1 cellular context compared by ENCODE assay signal in genomic region chr18:24850532-24850931, GRCh38.
TF ChIP-seq lines count a peak whose summit lies in the region.

No MANE protein-coding gene starts in this region.

TF ChIP-seq in GM23338, 12 proteins besides CTCF, POLR2A, EP300 and RAD21 (continued from another document):
- no peak for TF ChIP-seq ZNF462 (CRISPR knock-in tag; IDR thresholded peaks at IDR 0.05)
- no peak for TF ChIP-seq NANOG (IDR thresholded peaks at IDR 0.05; ENCODE audit: borderline replicate concordance)
- no peak for TF ChIP-seq EZH2phosphoT487 (IDR thresholded peaks at IDR 0.05; ENCODE audit: unreplicated experiment)
- no peak for TF ChIP-seq STAT1 (IDR thresholded peaks at IDR 0.05; ENCODE audit: unreplicated experiment)
- TF ChIP-seq ZNF331 (CRISPR knock-in tag; IDR thresholded peaks at IDR 0.05; ENCODE audit: low read depth) = no peak
